20 cellular contexts compared by ENCODE assay signal in genomic region chr12:92828565-92828964, GRCh38.
"Had no signal": no experiment of that assay in that cellular context is flagged by ENCODE, and none has a peak within 500 bp of the region (broad histone marks: within the 10 kb centered on the region; RNA-seq: fewer than 3 reads in every experiment).

No MANE protein-coding gene starts in this region.

- H3K4me3 ChIP-seq: breast epithelium, esophagus muscularis mucosa, left lung, lower lobe of right lung, mucosa of descending colon, thoracic aorta had no signal

- H3K4me3 Mint-ChIP-seq: activated CD4-positive, alpha-beta memory T cell treated with anti-CD3 and anti-CD28 coated beads, Interleukin-2, amount 10 ng/mL, durations not matched to agents 7 days and 5 days; activated CD4-positive, alpha-beta T cell treated with anti-CD3 and anti-CD28 coated beads, Interleukin-2, amount 10 ng/mL, durations not matched to agents 24 days and 14 days; activated naive CD8-positive, alpha-beta T cell treated with anti-CD3 and anti-CD28 coated beads, Interleukin-2, amount 50 U/mL, for 24 hours; activated T-cell treated with anti-CD3 and anti-CD28 coated beads, Interleukin-2, amount 50 U/mL, for 24 hours; dendritic cell treated with granulocyte-macrophage colony-stimulating factor and Interleukin-4, amounts not matched to agents 40 ng/mL and 50 ng/mL, for 4 days; nephron; stimulated activated effector memory CD8-positive, alpha-beta T cell treated with anti-CD3 and anti-CD28 coated beads, Interleukin-12 subunit alpha, Interleukin-12 subunit beta, amount 100 ng/mL, for 72 hours; stimulated activated naive CD8-positive, alpha-beta T cell treated with anti-CD3 and anti-CD28 coated beads, Interleukin-15, Interleukin-2, amounts not matched to agents 100 ng/mL and 50 ng/mL, for 24 hours had no signal

- H3K9me3 Mint-ChIP-seq: activated CD4-positive, alpha-beta memory T cell treated with anti-CD3 and anti-CD28 coated beads, Interleukin-2, amount 10 ng/mL, durations not matched to agents 7 days and 5 days; activated CD4-positive, alpha-beta T cell treated with anti-CD3 and anti-CD28 coated beads, Interleukin-2, amount 10 ng/mL, durations not matched to agents 24 days and 14 days; activated naive CD8-positive, alpha-beta T cell treated with anti-CD3 and anti-CD28 coated beads, Interleukin-2, amount 50 U/mL, for 24 hours; activated T-cell treated with anti-CD3 and anti-CD28 coated beads, Interleukin-2, amount 50 U/mL, for 24 hours; dendritic cell treated with granulocyte-macrophage colony-stimulating factor and Interleukin-4, amounts not matched to agents 40 ng/mL and 50 ng/mL, for 4 days; nephron; stimulated activated effector memory CD8-positive, alpha-beta T cell treated with anti-CD3 and anti-CD28 coated beads, Interleukin-12 subunit alpha, Interleukin-12 subunit beta, amount 100 ng/mL, for 72 hours; stimulated activated naive CD8-positive, alpha-beta T cell treated with anti-CD3 and anti-CD28 coated beads, Interleukin-15, Interleukin-2, amounts not matched to agents 100 ng/mL and 50 ng/mL, for 24 hours had no signal

- DNase-seq: activated CD4-positive, CD25-positive, alpha-beta regulatory T cell treated with anti-CD3 and anti-CD28 coated beads, Interleukin-2, amount 50 U/mL, for 72 hours; activated CD8-positive, alpha-beta memory T cell treated with anti-CD3 and anti-CD28 coated beads, Interleukin-2, amount 50 U/mL, for 48 hours; activated gamma-delta T cell; activated T-cell treated with anti-CD3 and anti-CD28 coated beads, Interleukin-2, amount 50 U/mL, for 24 hours; left lung; lower lobe of right lung had no signal

- FAIRE-seq: urothelium cell line had no signal

- H3K27ac Mint-ChIP-seq: activated CD4-positive, alpha-beta memory T cell treated with anti-CD3 and anti-CD28 coated beads, Interleukin-2, amount 10 ng/mL, durations not matched to agents 7 days and 5 days; activated CD4-positive, alpha-beta T cell treated with anti-CD3 and anti-CD28 coated beads, Interleukin-2, amount 10 ng/mL, durations not matched to agents 24 days and 14 days; activated naive CD8-positive, alpha-beta T cell treated with anti-CD3 and anti-CD28 coated beads, Interleukin-2, amount 50 U/mL, for 24 hours; activated T-cell treated with anti-CD3 and anti-CD28 coated beads, Interleukin-2, amount 50 U/mL, for 24 hours; dendritic cell treated with granulocyte-macrophage colony-stimulating factor and Interleukin-4, amounts not matched to agents 40 ng/mL and 50 ng/mL, for 4 days; nephron; stimulated activated effector memory CD8-positive, alpha-beta T cell treated with anti-CD3 and anti-CD28 coated beads, Interleukin-12 subunit alpha, Interleukin-12 subunit beta, amount 100 ng/mL, for 72 hours; stimulated activated naive CD8-positive, alpha-beta T cell treated with anti-CD3 and anti-CD28 coated beads, Interleukin-15, Interleukin-2, amounts not matched to agents 100 ng/mL and 50 ng/mL, for 24 hours had no signal

- H3K27me3 Mint-ChIP-seq: activated CD4-positive, alpha-beta memory T cell treated with anti-CD3 and anti-CD28 coated beads, Interleukin-2, amount 10 ng/mL, durations not matched to agents 7 days and 5 days; activated CD4-positive, alpha-beta T cell treated with anti-CD3 and anti-CD28 coated beads, Interleukin-2, amount 10 ng/mL, durations not matched to agents 24 days and 14 days; activated naive CD8-positive, alpha-beta T cell treated with anti-CD3 and anti-CD28 coated beads, Interleukin-2, amount 50 U/mL, for 24 hours; activated T-cell treated with anti-CD3 and anti-CD28 coated beads, Interleukin-2, amount 50 U/mL, for 24 hours; dendritic cell treated with granulocyte-macrophage colony-stimulating factor and Interleukin-4, amounts not matched to agents 40 ng/mL and 50 ng/mL, for 4 days; stimulated activated naive CD8-positive, alpha-beta T cell treated with anti-CD3 and anti-CD28 coated beads, Interleukin-15, Interleukin-2, amounts not matched to agents 100 ng/mL and 50 ng/mL, for 24 hours had no signal

- H3K36me3 ChIP-seq: breast epithelium had no signal

- H3K4me1 Mint-ChIP-seq: activated CD4-positive, alpha-beta memory T cell treated with anti-CD3 and anti-CD28 coated beads, Interleukin-2, amount 10 ng/mL, durations not matched to agents 7 days and 5 days; activated CD4-positive, alpha-beta T cell treated with anti-CD3 and anti-CD28 coated beads, Interleukin-2, amount 10 ng/mL, durations not matched to agents 24 days and 14 days; activated naive CD8-positive, alpha-beta T cell treated with anti-CD3 and anti-CD28 coated beads, Interleukin-2, amount 50 U/mL, for 24 hours; nephron; stimulated activated effector memory CD8-positive, alpha-beta T cell treated with anti-CD3 and anti-CD28 coated beads, Interleukin-12 subunit alpha, Interleukin-12 subunit beta, amount 100 ng/mL, for 72 hours had no signal

- H3K4me1 ChIP-seq: breast epithelium, esophagus muscularis mucosa, left lung, lower lobe of right lung had no signal

- H3K27me3 ChIP-seq: breast epithelium, esophagus muscularis mucosa, left lung, neutrophil had no signal

- ATAC-seq: activated naive CD8-positive, alpha-beta T cell treated with anti-CD3 and anti-CD28 coated beads, Interleukin-2, amount 50 U/mL, for 24 hours; lower lobe of right lung; sciatic nerve; stimulated activated effector memory CD8-positive, alpha-beta T cell treated with anti-CD3 and anti-CD28 coated beads, Interleukin-12 subunit alpha, Interleukin-12 subunit beta, amount 100 ng/mL, for 72 hours had no signal

- H3K9me3 ChIP-seq: breast epithelium, esophagus muscularis mucosa, left lung, lower lobe of right lung, mucosa of descending colon, neutrophil, thoracic aorta had no signal

- H3K27ac ChIP-seq: breast epithelium, esophagus muscularis mucosa, left lung, lower lobe of right lung, neutrophil, thoracic aorta had no signal
